In the genomic region with DNA sequence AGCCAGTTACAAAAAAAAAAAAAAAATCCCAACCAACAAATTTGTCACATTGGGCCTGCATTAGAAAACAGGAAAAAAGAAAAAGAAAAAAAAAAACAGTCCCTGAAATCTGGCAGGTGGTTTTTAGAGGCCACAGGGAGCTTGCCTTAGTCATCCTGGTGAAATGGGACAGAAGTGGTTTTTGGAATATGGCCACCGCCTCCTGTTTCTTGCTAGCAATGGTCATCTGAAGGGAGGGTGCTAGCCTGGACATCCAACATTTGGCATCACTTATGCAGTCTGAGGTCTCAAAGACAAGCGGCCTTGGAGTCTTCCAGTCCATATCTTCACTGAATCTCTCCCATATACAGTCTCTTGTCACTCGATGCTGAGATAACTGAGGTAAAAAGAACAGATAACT, we compare ENCODE assay signal across 12 cellular contexts. TPM values are rescaled to one million over a fixed set of nuclear protein-coding genes. Genes with fewer than 3 reads are reported as not detected.
A peak's percentile ranks its signal among the peaks of the same experiment; 100 is the strongest.
DNase-seq lines count a peak whose midpoint lies in the region; ATAC-seq lines count a peak whose summit lies in the region.
"Had no signal": no experiment of that assay in that cellular context is flagged by ENCODE, and none has a peak within 500 bp of the region (broad histone marks: within the 10 kb centered on the region; RNA-seq: fewer than 3 reads in every experiment).

No MANE protein-coding gene starts in this region.

- no peaks in the 10 kb centered on the region for H3K4me1 Mint-ChIP-seq in T-cell
- H3K4me1 Mint-ChIP-seq: CD4-positive, CD25-positive, alpha-beta regulatory T cell; GM23338 had no signal

- POLR2A ChIA-PET in T-cell (lab: Charles Lee), result no interaction called here

- no peak overlapping the region for H3K4me3 Mint-ChIP-seq in T-cell
- H3K4me3 Mint-ChIP-seq: CD4-positive, CD25-positive, alpha-beta regulatory T cell; GM23338 had no signal

- DNase-seq in M059J (ENCODE audit: low read depth) (peak; percentile 29), cerebellar nuclear complex (lab: John Stamatoyannopoulos, UW) (peak; percentile 45 to 73), left lobe of liver (ENCODE audit: low spot score) (peak; percentile 6), RPMI8226 (no peak), T-cell (no peak), SHP77 (lab: John Stamatoyannopoulos, UW) (no peak)
- DNase-seq: CD4-positive, CD25-positive, alpha-beta regulatory T cell; DMS53; H7 had no signal

- H3K36me3 Mint-ChIP-seq in T-cell, result peaks cover 48% of the 10 kb centered on the region

- CTCF ChIA-PET in T-cell (lab: Charles Lee), result no interaction called here

- ATAC-seq in left lobe of liver (no peak), T-cell (replicated peaks in 1 of 4) (no peak), HG03442 (IDR thresholded peaks at IDR 0.05; ENCODE audit: unreplicated experiment) (no peak)
- ATAC-seq: GM12878, GM23338 had no signal

- no peak overlapping the region for H3K27ac Mint-ChIP-seq in T-cell
- H3K27ac Mint-ChIP-seq: CD4-positive, CD25-positive, alpha-beta regulatory T cell; GM23338 had no signal

- H3K27me3 Mint-ChIP-seq in T-cell, result no peaks in the 10 kb centered on the region
- H3K27me3 Mint-ChIP-seq: CD4-positive, CD25-positive, alpha-beta regulatory T cell had no signal

- no peaks in the 10 kb centered on the region for H3K9me3 Mint-ChIP-seq in T-cell
- H3K9me3 Mint-ChIP-seq: CD4-positive, CD25-positive, alpha-beta regulatory T cell; GM23338 had no signal

RNA-seq across cellular contexts. Expression of a gene that starts 20.1 kb away (rescaled TPM):
- total RNA-seq in M059J (2014; rRNA removed; shearing (Covaris generic)), result 0.12 and 2.8 TPM in 2 replicates
- not detected for total RNA-seq in left lobe of liver
- under 1 TPM in 1 of 5 donors, not detected in 4; 0.13 TPM for total RNA-seq in T-cell
- total RNA-seq: CD4-positive, CD25-positive, alpha-beta regulatory T cell; GM12878 had no signal

RNA-seq across cellular contexts. Expression of a gene that starts 36.8 kb away (rescaled TPM):
- total RNA-seq in M059J (2014; rRNA removed; shearing (Covaris generic)), result 119 and 153 TPM in 2 replicates
- total RNA-seq in left lobe of liver (14.3 TPM), T-cell (10 to 100 TPM; 50.9 to 62.8 (median 53.9) TPM)

RNA-seq across cellular contexts. Expression of a gene that starts 37.1 kb away (rescaled TPM):
- total RNA-seq in M059J (2014; rRNA removed; shearing (Covaris generic)), result 65.7 and 75.2 TPM in 2 replicates
- total RNA-seq in left lobe of liver (5.2 TPM), T-cell (10 to 100 TPM; 13.5 to 21.5 (median 19.8) TPM)

Comparison
In these comparisons a context has a peak if more than half of its experiments do, and no peak if none do; other contexts are left out.
1. DNase-seq: peak in M059J (single experiment), cerebellar nuclear complex (2 of 2) and left lobe of liver (single experiment); none in RPMI8226 (single experiment), T-cell (0 of 34) and SHP77 (0 of 2).